ENCODE assay signal across 19 cellular contexts in genomic region chr13:79457390-79457789, GRCh38. TPM values are rescaled to one million over a fixed set of nuclear protein-coding genes. Genes with fewer than 3 reads are reported as not detected.
DNase-seq lines count a peak whose midpoint lies in the region; ATAC-seq and FAIRE-seq lines count a peak whose summit lies in the region.
"Had no signal": no experiment of that assay in that cellular context is flagged by ENCODE, and none has a peak within 500 bp of the region (broad histone marks: within the 10 kb centered on the region; RNA-seq: fewer than 3 reads in every experiment).

No MANE protein-coding gene starts in this region.

- DNase-seq in activated T-helper 2 cell treated with anti-CD3 and anti-CD28 coated beads, Interferon-gamma antibody, Interleukin-2, Interleukin-4, amounts not matched to agents 10 μg/mL and 5 μg/mL and 100 μg/mL, durations not matched to agents 14 hours and 24 hours and 36 hours (ENCODE audit: low spot score), result no peak
- DNase-seq in SHP77 treated with DMSO at 0.1 percent for 48 hours (lab: John Stamatoyannopoulos, UW) (no peak), frontal cortex (ENCODE audit: low spot score in 2 of 2) (no peak)
- DNase-seq in activated naive CD4-positive, alpha-beta T cell (lab: John Stamatoyannopoulos, UW), result no peak
- no peak for DNase-seq in effector CD8-positive, alpha-beta T cell (lab: John Stamatoyannopoulos, UW)
- DNase-seq: activated naive CD4-positive, alpha-beta T cell treated with Interleukin-2 at 50 U/mL for 16 hours; body of pancreas; Caco-2; H9; left lung; NCI-H1417; NCI-H2171; NCI-H748 treated with DMSO at 0.1 percent for 48 hours; PC-9 had no signal

- peaks cover 11% of the 10 kb centered on the region for H3K9me3 Mint-ChIP-seq in activated T-helper 2 cell treated with anti-CD3 and anti-CD28 coated beads, Interferon-gamma antibody, Interleukin-2, Interleukin-4, amounts not matched to agents 10 μg/mL and 5 μg/mL and 100 μg/mL, durations not matched to agents 14 hours and 24 hours and 36 hours
- H3K9me3 Mint-ChIP-seq: H9 had no signal

- H3K36me3 Mint-ChIP-seq in activated T-helper 2 cell treated with anti-CD3 and anti-CD28 coated beads, Interferon-gamma antibody, Interleukin-2, Interleukin-4, amounts not matched to agents 10 μg/mL and 5 μg/mL and 100 μg/mL, durations not matched to agents 14 hours and 24 hours and 36 hours (ENCODE audit: low read depth), result peaks cover 27% of the 10 kb centered on the region

- no peak for FAIRE-seq in frontal cortex (lab: Jason Lieb, UNC)

- H3K27ac Mint-ChIP-seq in activated T-helper 2 cell treated with anti-CD3 and anti-CD28 coated beads, Interferon-gamma antibody, Interleukin-2, Interleukin-4, amounts not matched to agents 10 μg/mL and 5 μg/mL and 100 μg/mL, durations not matched to agents 14 hours and 24 hours and 36 hours, result peak overlapping the region; percentile 77
- H3K27ac Mint-ChIP-seq: H9 had no signal

- no peaks in the 10 kb centered on the region for H3K27me3 Mint-ChIP-seq in activated T-helper 2 cell treated with anti-CD3 and anti-CD28 coated beads, Interferon-gamma antibody, Interleukin-2, Interleukin-4, amounts not matched to agents 10 μg/mL and 5 μg/mL and 100 μg/mL, durations not matched to agents 14 hours and 24 hours and 36 hours (ENCODE audit: low read depth)

- ATAC-seq in GM18858 (IDR thresholded peaks at IDR 0.05; ENCODE audit: unreplicated experiment), result peak; percentile 54
- ATAC-seq in GM19395 (IDR thresholded peaks at IDR 0.05; ENCODE audit: unreplicated experiment), result peak; percentile 80
- peak; percentile 47 for ATAC-seq in HG02884 (IDR thresholded peaks at IDR 0.05; ENCODE audit: unreplicated experiment)
- ATAC-seq: body of pancreas, gastroesophageal sphincter, sciatic nerve had no signal

- intact Hi-C loops in activated T-helper 2 cell treated with anti-CD3 and anti-CD28 coated beads, Interferon-gamma antibody, Interleukin-2, Interleukin-4, amounts not matched to agents 10 μg/mL and 5 μg/mL and 100 μg/mL, durations not matched to agents 14 hours and 24 hours and 36 hours (cut with micrococcal nuclease), result loop anchor here (1.0 kb wide), 2 partner anchors 24 to 43 kb away; partner anchors contain the start of gene NDFIP2

- peak overlapping the region; percentile 14 for H3K4me3 Mint-ChIP-seq in activated T-helper 2 cell treated with anti-CD3 and anti-CD28 coated beads, Interferon-gamma antibody, Interleukin-2, Interleukin-4, amounts not matched to agents 10 μg/mL and 5 μg/mL and 100 μg/mL, durations not matched to agents 14 hours and 24 hours and 36 hours (ENCODE audit: low read depth)
- H3K4me3 Mint-ChIP-seq: H9 had no signal

- H3K4me1 Mint-ChIP-seq in activated T-helper 2 cell treated with anti-CD3 and anti-CD28 coated beads, Interferon-gamma antibody, Interleukin-2, Interleukin-4, amounts not matched to agents 10 μg/mL and 5 μg/mL and 100 μg/mL, durations not matched to agents 14 hours and 24 hours and 36 hours (ENCODE audit: low read depth), result peaks cover 67% of the 10 kb centered on the region

RNA-seq across cellular contexts. Expression of gene NDFIP2, which starts 23.6 kb away (rescaled TPM):
- 227 and 231 TPM in 2 replicates for total RNA-seq in activated T-helper 2 cell treated with anti-CD3 and anti-CD28 coated beads, Interferon-gamma antibody, Interleukin-2, Interleukin-4, amounts not matched to agents 10 μg/mL and 5 μg/mL and 100 μg/mL, durations not matched to agents 14 hours and 24 hours and 36 hours
- total RNA-seq in frontal cortex, result 61.1 TPM

RNA-seq across cellular contexts. Expression of gene RBM26, which starts 51.3 kb away (rescaled TPM):
- total RNA-seq in activated T-helper 2 cell treated with anti-CD3 and anti-CD28 coated beads, Interferon-gamma antibody, Interleukin-2, Interleukin-4, amounts not matched to agents 10 μg/mL and 5 μg/mL and 100 μg/mL, durations not matched to agents 14 hours and 24 hours and 36 hours, result 93.7 and 94.2 TPM in 2 replicates
- 55.8 TPM for total RNA-seq in frontal cortex
